In genomic region chr6:149046822-149047246, GRCh38 we compare ENCODE assay signal across 9 cellular contexts.
DNase-seq lines count a peak whose midpoint lies in the region; ATAC-seq and TF ChIP-seq lines count a peak whose summit lies in the region.
"Had no signal": no experiment of that assay in that cellular context is flagged by ENCODE, and none has a peak within 500 bp of the region (broad histone marks: within the 10 kb centered on the region; RNA-seq: fewer than 3 reads in every experiment).

No MANE protein-coding gene starts in this region.

- H3K79me2 ChIP-seq in PC-9 (ENCODE audit: low read depth): no peaks in the 10 kb centered on the region

- H3K4me3 ChIP-seq in PC-9: no peak overlapping the region
- H3K4me3 ChIP-seq in tibial artery: no peak overlapping the region
- H3K4me3 ChIP-seq in left ventricle myocardium inferior: no peak overlapping the region
- H3K4me3 ChIP-seq: skin epidermis had no signal

- no peaks in the 10 kb centered on the region for H3F3A ChIP-seq in PC-9 (ENCODE audit: insufficient read depth, low read depth)

- ATAC-seq in GM18909 (IDR thresholded peaks at IDR 0.05; ENCODE audit: poor library complexity, unreplicated experiment): peak; percentile 78
- peak; percentile 78 for ATAC-seq in HG02642 (IDR thresholded peaks at IDR 0.05; ENCODE audit: poor library complexity, unreplicated experiment)
- ATAC-seq in natural killer cell: peak in 2 of 3 donors; percentile 58 to 69

- no peaks in the 10 kb centered on the region for H3K9me3 ChIP-seq in PC-9 (ENCODE audit: insufficient read depth, low read depth)
- no peaks in the 10 kb centered on the region for H3K9me3 ChIP-seq in tibial artery
- H3K9me3 ChIP-seq in left ventricle myocardium inferior (replicated peaks): no peaks in the 10 kb centered on the region

- peak overlapping the region; percentile 82 for H3K4me3 Mint-ChIP-seq in natural killer cell

- H2AFZ ChIP-seq in PC-9: 0 out of 2 replicates have a peak overlapping the region, but pooled peaks have one; percentile 40

- POLR2A ChIA-PET in PC-9 (lab: Charles Lee; ENCODE audit: unreplicated experiment): no interaction called here

- no peaks in the 10 kb centered on the region for H3K9me3 Mint-ChIP-seq in natural killer cell

- no peaks in the 10 kb centered on the region for H3K27me3 Mint-ChIP-seq in natural killer cell (ENCODE audit: low read depth in 2 of 2)

- CTCF ChIA-PET in PC-9 (lab: Charles Lee): no interaction called here

- no TSS peak for BruUV-seq in PC-9 (replicated peaks; lab: Mats Ljungman, UMichigan)

- H3K4me2 ChIP-seq in PC-9: 0 out of 2 replicates have a peak overlapping the region, but pooled peaks have one; percentile 8

- peaks cover 38% of the 10 kb centered on the region for H3K4me1 ChIP-seq in PC-9 (replicated peaks; ENCODE audit: insufficient read depth)
- no peaks in the 10 kb centered on the region for H3K4me1 ChIP-seq in tibial artery
- peaks cover 8% of the 10 kb centered on the region for H3K4me1 ChIP-seq in left ventricle myocardium inferior

- intact Hi-C loops in PC-9 (cut with micrococcal nuclease; ENCODE audit: unreplicated experiment): no loop called here
- intact Hi-C loops in natural killer cell (cut with micrococcal nuclease): no loop called here
- intact Hi-C loops in tibial artery (cut with DNase I; ENCODE audit: low total_unique reads): no loop called here
- intact Hi-C loops in left ventricle myocardium inferior (cut with micrococcal nuclease): no loop called here

- no peaks in the 10 kb centered on the region for H3K9me2 ChIP-seq in PC-9 (ENCODE audit: insufficient read depth)

- no peak for TF ChIP-seq CTCF in PC-9 (conservative IDR thresholded peaks at IDR 0.05)
- TF ChIP-seq CTCF in natural killer cell (IDR thresholded peaks at IDR 0.05): no peak
- no peak for TF ChIP-seq CTCF in tibial artery (IDR thresholded peaks at IDR 0.05)
- no peak for TF ChIP-seq CTCF in left ventricle myocardium inferior (IDR thresholded peaks at IDR 0.05; ENCODE audit: borderline replicate concordance)

- H3K27ac Mint-ChIP-seq in natural killer cell: peak overlapping the region; percentile 77 to 80

- peaks cover 30 to 37% of the 10 kb centered on the region in 2 donors for H3K4me1 Mint-ChIP-seq in natural killer cell

- H3K27me3 ChIP-seq in PC-9 (ENCODE audit: insufficient read depth, low read depth) (no peaks in the 10 kb centered on the region), tibial artery (no peaks in the 10 kb centered on the region), left ventricle myocardium inferior (ENCODE audit: low read depth) (no peaks in the 10 kb centered on the region)

- DNase-seq in PC-9 (no peak), natural killer cell (no peak), NCI-H1417 treated with DMSO at 0.1 percent for 48 hours (lab: John Stamatoyannopoulos, UW) (no peak), tibial artery (no peak), left ventricle myocardium inferior (no peak)
- DNase-seq: H7 had no signal

- no peaks in the 10 kb centered on the region for H4K20me1 ChIP-seq in PC-9 (ENCODE audit: insufficient read depth)

- H3K27ac ChIP-seq in PC-9: no peak overlapping the region
- H3K27ac ChIP-seq in tibial artery: no peak overlapping the region
- H3K27ac ChIP-seq in left ventricle myocardium inferior (replicated peaks): no peak overlapping the region

- H3K36me3 ChIP-seq in PC-9 (ENCODE audit: low read depth) (no peaks in the 10 kb centered on the region), tibial artery (no peaks in the 10 kb centered on the region), left ventricle myocardium inferior (no peaks in the 10 kb centered on the region)

- no peaks in the 10 kb centered on the region for H3K36me3 Mint-ChIP-seq in natural killer cell
